17 cellular contexts compared by ENCODE assay signal in genomic region chr1:33563702-33564101, GRCh38.
DNase-seq lines count a peak whose midpoint lies in the region; ATAC-seq and TF ChIP-seq lines count a peak whose summit lies in the region.
"Had no signal": no experiment of that assay in that cellular context is flagged by ENCODE, and none has a peak within 500 bp of the region (broad histone marks: within the 10 kb centered on the region; RNA-seq: fewer than 3 reads in every experiment).

No MANE protein-coding gene starts in this region.

- H3K4me1 Mint-ChIP-seq in natural killer cell: no peaks in the 10 kb centered on the region
- H3K4me1 Mint-ChIP-seq: CD14-positive monocyte had no signal

- no peak overlapping the region for H3K27ac ChIP-seq in right atrium auricular region
- peak overlapping the region; percentile 52 to 56 for H3K27ac ChIP-seq in ascending aorta
- no peak overlapping the region for H3K27ac ChIP-seq in lower lobe of right lung
- H3K27ac ChIP-seq: PC-9 had no signal

- no peaks in the 10 kb centered on the region for H3K36me3 Mint-ChIP-seq in natural killer cell
- H3K36me3 Mint-ChIP-seq: CD14-positive monocyte had no signal

- ATAC-seq in Right ventricle myocardium inferior (peak; percentile 84), lower lobe of right lung (peak; percentile 78 to 82), natural killer cell (no peak)

- DNase-seq in Right ventricle myocardium inferior (ENCODE audit: missing footprints): no peak
- DNase-seq in right atrium auricular region (ENCODE audit: low spot score): no peak
- DNase-seq in ascending aorta (ENCODE audit: low spot score in 2 of 2): no peak
- DNase-seq in lower lobe of right lung: no peak
- DNase-seq in COR-L47 (lab: John Stamatoyannopoulos, UW): no peak
- DNase-seq in NCI-H2107 treated with DMSO at 0.1 percent for 48 hours (lab: John Stamatoyannopoulos, UW; ENCODE audit: unreplicated experiment): no peak
- DNase-seq in natural killer cell: no peak
- DNase-seq: Caco-2, DND-41, GDM1, KBM-7, NCI-H1048, NCI-H187, NCI-H526 treated with DMSO at 0.1 percent for 48 hours, PC-9, SK-N-SH had no signal

- H3K27ac Mint-ChIP-seq in natural killer cell: no peak overlapping the region
- H3K27ac Mint-ChIP-seq: CD14-positive monocyte had no signal

- H3K4me3 Mint-ChIP-seq in natural killer cell: no peak overlapping the region
- H3K4me3 Mint-ChIP-seq: CD14-positive monocyte had no signal

- intact Hi-C loops in Right ventricle myocardium inferior (cut with DNase I) (no loop called here), ascending aorta (cut with DNase I) (no loop called here), lower lobe of right lung (cut with DNase I) (no loop called here), natural killer cell (cut with micrococcal nuclease) (no loop called here)

- TF ChIP-seq CTCF in right atrium auricular region (IDR thresholded peaks at IDR 0.05) (no peak), ascending aorta (IDR thresholded peaks at IDR 0.05) (no peak), lower lobe of right lung (IDR thresholded peaks at IDR 0.05) (no peak), natural killer cell (IDR thresholded peaks at IDR 0.05) (no peak)

- H3K4me3 ChIP-seq in right atrium auricular region (no peak overlapping the region), ascending aorta (no peak overlapping the region), lower lobe of right lung (no peak overlapping the region)
- H3K4me3 ChIP-seq: PC-9 had no signal

- H3K9me3 Mint-ChIP-seq in natural killer cell: no peaks in the 10 kb centered on the region

- H3K4me1 ChIP-seq in right atrium auricular region (no peaks in the 10 kb centered on the region), ascending aorta (peaks cover 0 to 10% of the 10 kb centered on the region in 2 donors), lower lobe of right lung (no peaks in the 10 kb centered on the region)
- H3K4me1 ChIP-seq: Caco-2 had no signal

- H3K27me3 ChIP-seq in right atrium auricular region (no peaks in the 10 kb centered on the region), ascending aorta (no peaks in the 10 kb centered on the region), lower lobe of right lung (ENCODE audit: low read depth) (no peaks in the 10 kb centered on the region)

- peaks cover 17 to 46% of the 10 kb centered on the region in 2 donors for H3K27me3 Mint-ChIP-seq in natural killer cell (ENCODE audit: low read depth in 2 of 2)

- H3K36me3 ChIP-seq in right atrium auricular region: no peaks in the 10 kb centered on the region
- H3K36me3 ChIP-seq in ascending aorta: no peaks in the 10 kb centered on the region
- H3K36me3 ChIP-seq in lower lobe of right lung: no peaks in the 10 kb centered on the region

- H3K9me3 ChIP-seq in right atrium auricular region (no peaks in the 10 kb centered on the region), ascending aorta (no peaks in the 10 kb centered on the region), lower lobe of right lung (no peaks in the 10 kb centered on the region)
- H3K9me3 ChIP-seq: Caco-2, SK-N-SH had no signal

Comparison
In these comparisons a context has a peak if more than half of its experiments do, and no peak if none do; other contexts are left out.
1. ATAC-seq: peak in Right ventricle myocardium inferior (single experiment) and lower lobe of right lung (2 of 2); none in natural killer cell (0 of 3).
2. H3K27ac ChIP-seq: peak in ascending aorta (2 of 2); none in right atrium auricular region (0 of 2) and lower lobe of right lung (single experiment).